Comparison of ENCODE assay signal across 15 cellular contexts in genomic region chr5:97936246-97936645, GRCh38.
A peak's percentile ranks its signal among the peaks of the same experiment; 100 is the strongest.
DNase-seq lines count a peak whose midpoint lies in the region; ATAC-seq and TF ChIP-seq lines count a peak whose summit lies in the region.
"Had no signal": no experiment of that assay in that cellular context is flagged by ENCODE, and none has a peak within 500 bp of the region (broad histone marks: within the 10 kb centered on the region; RNA-seq: fewer than 3 reads in every experiment).

No MANE protein-coding gene starts in this region.

- H3K9ac ChIP-seq in mammary epithelial cell (ENCODE audit: insufficient read depth, low read length): no peak overlapping the region

- no peaks in the 10 kb centered on the region for H3K27me3 ChIP-seq in mammary epithelial cell (ENCODE audit: insufficient read depth, low read length)
- H3K27me3 ChIP-seq in osteoblast (ENCODE audit: insufficient read depth, low read length): no peaks in the 10 kb centered on the region

- in situ Hi-C loops in mammary epithelial cell (cut with MboI; ENCODE audit: low sequenced_read_pairs in 2 of 2): no loop called here

- peaks cover 5% of the 10 kb centered on the region for H3K9me3 Mint-ChIP-seq in activated T-cell treated with anti-CD3 and anti-CD28 coated beads, Interleukin-2, amount 50 U/mL, for 4 hours

- H3K27me3 Mint-ChIP-seq in activated T-cell treated with anti-CD3 and anti-CD28 coated beads, Interleukin-2, amount 50 U/mL, for 4 hours (ENCODE audit: low read depth): no peaks in the 10 kb centered on the region
- H3K27me3 Mint-ChIP-seq: B cell; CD4-positive, alpha-beta T cell had no signal

- CTCF ChIA-PET in mammary epithelial cell (lab: Charles Lee; ENCODE audit: low non-redundant PET): no interaction called here

- no peak overlapping the region for H3K4me3 ChIP-seq in AG10803 (ENCODE audit: low read length)
- H3K4me3 ChIP-seq in mammary epithelial cell (replicated peaks in 1 of 3; ENCODE audit: insufficient read depth in 1 of 3, low read depth in 2 of 3, low read length in 3 of 3): no peak overlapping the region
- H3K4me3 ChIP-seq in osteoblast (ENCODE audit: insufficient read depth, low read length): no peak overlapping the region

- H3K4me1 ChIP-seq in mammary epithelial cell (ENCODE audit: insufficient read depth, low read length) (no peaks in the 10 kb centered on the region), osteoblast (ENCODE audit: insufficient read depth, low read length) (no peaks in the 10 kb centered on the region)

- H3K36me3 ChIP-seq in mammary epithelial cell (ENCODE audit: insufficient read depth, low read length) (no peaks in the 10 kb centered on the region), osteoblast (ENCODE audit: insufficient read depth, low read length) (no peaks in the 10 kb centered on the region)

- H4K20me1 ChIP-seq in mammary epithelial cell (ENCODE audit: insufficient read depth, low read length) (no peaks in the 10 kb centered on the region), osteoblast (ENCODE audit: insufficient read depth, low read length) (no peaks in the 10 kb centered on the region)

- peak; percentile 1 for DNase-seq in AG10803 (ENCODE audit: low read depth)
- DNase-seq in mammary epithelial cell: no peak
- peak; percentile 68 for DNase-seq in globus pallidus (ENCODE audit: low spot score)
- no peak for DNase-seq in osteoblast (ENCODE audit: insufficient read length, low spot score, missing footprints)
- no peak for DNase-seq in activated T-cell treated with anti-CD3 and anti-CD28 coated beads, Interleukin-2, amount 50 U/mL, for 4 hours
- DNase-seq in activated CD4-positive, CD25-positive, alpha-beta regulatory T cell (lab: John Stamatoyannopoulos, UW): no peak
- no peak for DNase-seq in UCSD-AML1 (lab: John Stamatoyannopoulos, UW; ENCODE audit: unreplicated experiment)
- DNase-seq in cerebellar cortex (ENCODE audit: low spot score): no peak
- DNase-seq: 8988T; C1 segment of cervical spinal cord; Calu3; CD4-positive, alpha-beta T cell; DMS 273 treated with DMSO at 0.1 percent for 48 hours had no signal

- H3K79me2 ChIP-seq in mammary epithelial cell (ENCODE audit: insufficient read depth, low read length): no peaks in the 10 kb centered on the region
- H3K79me2 ChIP-seq in osteoblast (ENCODE audit: insufficient read depth, low read length): no peaks in the 10 kb centered on the region

- TF ChIP-seq CTCF in AG10803 (conservative IDR thresholded peaks at IDR 0.05; ENCODE audit: low read length) (no peak), mammary epithelial cell (conservative IDR thresholded peaks at IDR 0.05 in 1 of 2, IDR thresholded peaks at IDR 0.05 in 1 of 2; ENCODE audit: extremely low read depth in 1 of 2, insufficient read depth in 1 of 2, low read depth in 1 of 2, low read length in 2 of 2) (no peak), osteoblast (IDR thresholded peaks at IDR 0.05; ENCODE audit: extremely low read depth, low read depth, low read length) (no peak)

- H3K4me3 Mint-ChIP-seq in activated T-cell treated with anti-CD3 and anti-CD28 coated beads, Interleukin-2, amount 50 U/mL, for 4 hours: no peak overlapping the region
- H3K4me3 Mint-ChIP-seq: B cell; CD4-positive, alpha-beta T cell had no signal

- H2AFZ ChIP-seq in mammary epithelial cell (ENCODE audit: low read depth, low read length) (peak overlapping the region; percentile 53), osteoblast (ENCODE audit: low read length) (peak overlapping the region; percentile 11)

- no peaks in the 10 kb centered on the region for H3K36me3 Mint-ChIP-seq in activated T-cell treated with anti-CD3 and anti-CD28 coated beads, Interleukin-2, amount 50 U/mL, for 4 hours (ENCODE audit: insufficient read depth)

- dilution Hi-C loops in mammary epithelial cell (cut with HindIII; ENCODE audit: low sequenced_read_pairs): no loop called here

- no peaks in the 10 kb centered on the region for H3K9me3 ChIP-seq in mammary epithelial cell (replicated peaks; ENCODE audit: insufficient read depth, low read length)
- H3K9me3 ChIP-seq in osteoblast (ENCODE audit: low read depth, low read length): no peaks in the 10 kb centered on the region

- intact Hi-C loops in mammary epithelial cell (cut with micrococcal nuclease): no loop called here

- 0% methylated on average over 1 of the region's 1 CpG for WGBS in mammary epithelial cell (ENCODE audit: low coverage, missing lambda C conversion rate)

- no peak for ATAC-seq in activated T-cell treated with anti-CD3 and anti-CD28 coated beads, Interleukin-2, amount 50 U/mL, for 4 hours
- ATAC-seq: HCT116 had no signal

- H3K4me2 ChIP-seq in mammary epithelial cell (ENCODE audit: insufficient read depth, low read depth, low read length): no peak overlapping the region
- no peak overlapping the region for H3K4me2 ChIP-seq in osteoblast (ENCODE audit: insufficient read depth, low read length)

- BruUV-seq in mammary epithelial cell (replicated peaks; lab: Mats Ljungman, UMichigan): no TSS peak

- H3K27ac ChIP-seq in mammary epithelial cell (ENCODE audit: insufficient read depth, low read depth, low read length): no peak overlapping the region
- no peak overlapping the region for H3K27ac ChIP-seq in osteoblast (ENCODE audit: low read depth, low read length)

- H3K4me1 Mint-ChIP-seq in activated T-cell treated with anti-CD3 and anti-CD28 coated beads, Interleukin-2, amount 50 U/mL, for 4 hours (ENCODE audit: low read depth): no peaks in the 10 kb centered on the region
- H3K4me1 Mint-ChIP-seq: B cell had no signal

Comparison
In these comparisons a context has a peak if more than half of its experiments do, and no peak if none do; other contexts are left out.
1. DNase-seq: peak in AG10803 (single experiment) and globus pallidus (single experiment); none in mammary epithelial cell (single experiment), osteoblast (single experiment), activated T-cell treated with anti-CD3 and anti-CD28 coated beads, Interleukin-2, amount 50 U/mL, for 4 hours (single experiment), activated CD4-positive, CD25-positive, alpha-beta regulatory T cell (0 of 4), UCSD-AML1 (single experiment) and cerebellar cortex (single experiment).